1 cellular context compared by ENCODE assay signal in the genomic region with DNA sequence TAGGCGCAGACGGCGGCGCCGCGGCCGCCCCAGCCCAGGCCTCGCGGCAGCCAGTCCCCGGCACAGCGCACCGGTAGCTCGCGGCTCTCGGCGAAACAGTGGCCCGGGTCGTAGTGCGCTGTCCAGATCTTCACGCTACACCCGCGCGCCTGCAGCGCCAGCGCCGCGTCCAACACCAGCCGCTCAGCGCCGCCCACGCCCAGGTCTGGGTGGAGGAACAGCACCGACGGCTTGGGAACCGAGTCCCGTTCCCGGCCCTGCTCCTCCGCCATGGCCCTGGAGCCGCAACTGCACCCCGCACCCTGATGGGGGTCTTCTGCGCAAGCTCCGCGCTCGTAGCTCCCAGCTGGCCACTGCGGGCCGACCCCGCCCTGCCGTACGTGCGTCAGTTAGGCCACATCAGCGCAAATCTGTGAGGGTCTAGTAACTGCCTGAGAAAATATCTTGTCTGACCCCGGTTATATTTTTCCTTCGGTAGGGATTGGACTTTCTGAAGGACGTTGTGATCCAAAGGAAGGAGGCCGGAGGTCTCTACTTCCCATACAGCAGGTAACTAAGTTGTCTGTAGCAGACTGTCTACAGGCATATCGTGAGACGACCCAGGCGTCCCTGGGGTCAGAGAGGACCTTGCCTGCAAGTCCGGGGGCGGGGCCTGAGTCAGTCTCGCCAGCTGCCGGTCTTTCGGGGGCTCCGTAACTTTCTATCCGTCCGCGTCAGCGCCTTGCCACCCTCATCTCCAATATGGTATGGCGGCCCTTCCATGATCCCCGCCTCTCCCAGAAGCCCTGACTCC.
TF ChIP-seq lines count a peak whose summit lies in the region.

A gene with protein sequence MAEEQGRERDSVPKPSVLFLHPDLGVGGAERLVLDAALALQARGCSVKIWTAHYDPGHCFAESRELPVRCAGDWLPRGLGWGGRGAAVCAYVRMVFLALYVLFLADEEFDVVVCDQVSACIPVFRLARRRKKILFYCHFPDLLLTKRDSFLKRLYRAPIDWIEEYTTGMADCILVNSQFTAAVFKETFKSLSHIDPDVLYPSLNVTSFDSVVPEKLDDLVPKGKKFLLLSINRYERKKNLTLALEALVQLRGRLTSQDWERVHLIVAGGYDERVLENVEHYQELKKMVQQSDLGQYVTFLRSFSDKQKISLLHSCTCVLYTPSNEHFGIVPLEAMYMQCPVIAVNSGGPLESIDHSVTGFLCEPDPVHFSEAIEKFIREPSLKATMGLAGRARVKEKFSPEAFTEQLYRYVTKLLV (minus strand): TSS at position 320 of the 793 bp plus-strand sequence. CDS start 48 bp downstream, at position 272.
A gene (plus strand): TSS at position 660 of the 793 bp plus-strand sequence. CDS start 82 bp downstream, at position 742.

TF ChIP-seq in HepG2, 621 proteins besides CTCF, POLR2A, EP300 and RAD21 (continued from another document and continues in another):
- TF ChIP-seq, protein P1, sequence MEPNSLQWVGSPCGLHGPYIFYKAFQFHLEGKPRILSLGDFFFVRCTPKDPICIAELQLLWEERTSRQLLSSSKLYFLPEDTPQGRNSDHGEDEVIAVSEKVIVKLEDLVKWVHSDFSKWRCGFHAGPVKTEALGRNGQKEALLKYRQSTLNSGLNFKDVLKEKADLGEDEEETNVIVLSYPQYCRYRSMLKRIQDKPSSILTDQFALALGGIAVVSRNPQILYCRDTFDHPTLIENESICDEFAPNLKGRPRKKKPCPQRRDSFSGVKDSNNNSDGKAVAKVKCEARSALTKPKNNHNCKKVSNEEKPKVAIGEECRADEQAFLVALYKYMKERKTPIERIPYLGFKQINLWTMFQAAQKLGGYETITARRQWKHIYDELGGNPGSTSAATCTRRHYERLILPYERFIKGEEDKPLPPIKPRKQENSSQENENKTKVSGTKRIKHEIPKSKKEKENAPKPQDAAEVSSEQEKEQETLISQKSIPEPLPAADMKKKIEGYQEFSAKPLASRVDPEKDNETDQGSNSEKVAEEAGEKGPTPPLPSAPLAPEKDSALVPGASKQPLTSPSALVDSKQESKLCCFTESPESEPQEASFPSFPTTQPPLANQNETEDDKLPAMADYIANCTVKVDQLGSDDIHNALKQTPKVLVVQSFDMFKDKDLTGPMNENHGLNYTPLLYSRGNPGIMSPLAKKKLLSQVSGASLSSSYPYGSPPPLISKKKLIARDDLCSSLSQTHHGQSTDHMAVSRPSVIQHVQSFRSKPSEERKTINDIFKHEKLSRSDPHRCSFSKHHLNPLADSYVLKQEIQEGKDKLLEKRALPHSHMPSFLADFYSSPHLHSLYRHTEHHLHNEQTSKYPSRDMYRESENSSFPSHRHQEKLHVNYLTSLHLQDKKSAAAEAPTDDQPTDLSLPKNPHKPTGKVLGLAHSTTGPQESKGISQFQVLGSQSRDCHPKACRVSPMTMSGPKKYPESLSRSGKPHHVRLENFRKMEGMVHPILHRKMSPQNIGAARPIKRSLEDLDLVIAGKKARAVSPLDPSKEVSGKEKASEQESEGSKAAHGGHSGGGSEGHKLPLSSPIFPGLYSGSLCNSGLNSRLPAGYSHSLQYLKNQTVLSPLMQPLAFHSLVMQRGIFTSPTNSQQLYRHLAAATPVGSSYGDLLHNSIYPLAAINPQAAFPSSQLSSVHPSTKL (CRISPR knock-in tag; IDR thresholded peaks at IDR 0.05) = no peak
- TF ChIP-seq, protein P2, sequence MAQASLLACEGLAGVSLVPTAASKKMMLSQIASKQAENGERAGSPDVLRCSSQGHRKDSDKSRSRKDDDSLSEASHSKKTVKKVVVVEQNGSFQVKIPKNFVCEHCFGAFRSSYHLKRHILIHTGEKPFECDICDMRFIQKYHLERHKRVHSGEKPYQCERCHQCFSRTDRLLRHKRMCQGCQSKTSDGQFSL (CRISPR knock-in tag; IDR thresholded peaks at IDR 0.05) = no peak
- no peak for TF ChIP-seq MIER2 (CRISPR knock-in tag; IDR thresholded peaks at IDR 0.05)
- TF ChIP-seq ZNF572 (CRISPR knock-in tag; IDR thresholded peaks at IDR 0.05) = no peak
- no peak for TF ChIP-seq ZNF256 (CRISPR knock-in tag; conservative IDR thresholded peaks at IDR 0.05)
- TF ChIP-seq, protein P3, sequence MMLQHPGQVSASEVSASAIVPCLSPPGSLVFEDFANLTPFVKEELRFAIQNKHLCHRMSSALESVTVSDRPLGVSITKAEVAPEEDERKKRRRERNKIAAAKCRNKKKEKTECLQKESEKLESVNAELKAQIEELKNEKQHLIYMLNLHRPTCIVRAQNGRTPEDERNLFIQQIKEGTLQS (CRISPR knock-in tag; IDR thresholded peaks at IDR 0.05) = peak; percentile 2; the same call in 1 of the 2 replicates
- peak; percentile 67; the same call in 1 of the 2 replicates for TF ChIP-seq ATF1 (CRISPR knock-in tag; IDR thresholded peaks at IDR 0.05)
- TF ChIP-seq, protein P4, sequence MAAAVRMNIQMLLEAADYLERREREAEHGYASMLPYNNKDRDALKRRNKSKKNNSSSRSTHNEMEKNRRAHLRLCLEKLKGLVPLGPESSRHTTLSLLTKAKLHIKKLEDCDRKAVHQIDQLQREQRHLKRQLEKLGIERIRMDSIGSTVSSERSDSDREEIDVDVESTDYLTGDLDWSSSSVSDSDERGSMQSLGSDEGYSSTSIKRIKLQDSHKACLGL (CRISPR knock-in tag; IDR thresholded peaks at IDR 0.05) = peak; percentile 86
- TF ChIP-seq FOXC1 (CRISPR knock-in tag; IDR thresholded peaks at IDR 0.05; ENCODE audit: borderline replicate concordance) = peak; percentile 52; the same call in 1 of the 2 replicates
- no peak for TF ChIP-seq ZNF839 (CRISPR knock-in tag; IDR thresholded peaks at IDR 0.05; ENCODE audit: borderline replicate concordance)
- TF ChIP-seq ZSCAN31 (CRISPR knock-in tag; IDR thresholded peaks at IDR 0.05; ENCODE audit: low read depth) = peak; percentile 74
- no peak for TF ChIP-seq ZNF713 (CRISPR knock-in tag; IDR thresholded peaks at IDR 0.05)
- peak; percentile 30; the same call in 1 of the 2 replicates for TF ChIP-seq ZNF33A (CRISPR knock-in tag; IDR thresholded peaks at IDR 0.05; ENCODE audit: borderline replicate concordance)
- TF ChIP-seq ONECUT2 (CRISPR knock-in tag; IDR thresholded peaks at IDR 0.05) = no peak
- peak; percentile 72 for TF ChIP-seq PHF20 (CRISPR knock-in tag; IDR thresholded peaks at IDR 0.05)
- no peak for TF ChIP-seq JUN (CRISPR knock-in tag; IDR thresholded peaks at IDR 0.05)
- TF ChIP-seq ZNF549 (CRISPR knock-in tag; IDR thresholded peaks at IDR 0.05) = no peak
- TF ChIP-seq, protein P5, sequence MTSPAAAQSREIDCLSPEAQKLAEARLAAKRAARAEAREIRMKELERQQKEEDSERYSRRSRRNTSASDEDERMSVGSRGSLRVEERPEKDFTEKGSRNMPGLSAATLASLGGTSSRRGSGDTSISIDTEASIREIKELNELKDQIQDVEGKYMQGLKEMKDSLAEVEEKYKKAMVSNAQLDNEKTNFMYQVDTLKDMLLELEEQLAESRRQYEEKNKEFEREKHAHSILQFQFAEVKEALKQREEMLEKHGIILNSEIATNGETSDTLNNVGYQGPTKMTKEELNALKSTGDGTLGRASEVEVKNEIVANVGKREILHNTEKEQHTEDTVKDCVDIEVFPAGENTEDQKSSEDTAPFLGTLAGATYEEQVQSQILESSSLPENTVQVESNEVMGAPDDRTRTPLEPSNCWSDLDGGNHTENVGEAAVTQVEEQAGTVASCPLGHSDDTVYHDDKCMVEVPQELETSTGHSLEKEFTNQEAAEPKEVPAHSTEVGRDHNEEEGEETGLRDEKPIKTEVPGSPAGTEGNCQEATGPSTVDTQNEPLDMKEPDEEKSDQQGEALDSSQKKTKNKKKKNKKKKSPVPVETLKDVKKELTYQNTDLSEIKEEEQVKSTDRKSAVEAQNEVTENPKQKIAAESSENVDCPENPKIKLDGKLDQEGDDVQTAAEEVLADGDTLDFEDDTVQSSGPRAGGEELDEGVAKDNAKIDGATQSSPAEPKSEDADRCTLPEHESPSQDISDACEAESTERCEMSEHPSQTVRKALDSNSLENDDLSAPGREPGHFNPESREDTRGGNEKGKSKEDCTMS (CRISPR knock-in tag; conservative IDR thresholded peaks at IDR 0.05) = no peak
- TF ChIP-seq ZBTB38 (CRISPR knock-in tag; IDR thresholded peaks at IDR 0.05) = peak; percentile 63; the same call in 1 of the 2 replicates
- no peak for TF ChIP-seq ZFP41 (CRISPR knock-in tag; IDR thresholded peaks at IDR 0.05; ENCODE audit: borderline replicate concordance)
- TF ChIP-seq, protein P6, sequence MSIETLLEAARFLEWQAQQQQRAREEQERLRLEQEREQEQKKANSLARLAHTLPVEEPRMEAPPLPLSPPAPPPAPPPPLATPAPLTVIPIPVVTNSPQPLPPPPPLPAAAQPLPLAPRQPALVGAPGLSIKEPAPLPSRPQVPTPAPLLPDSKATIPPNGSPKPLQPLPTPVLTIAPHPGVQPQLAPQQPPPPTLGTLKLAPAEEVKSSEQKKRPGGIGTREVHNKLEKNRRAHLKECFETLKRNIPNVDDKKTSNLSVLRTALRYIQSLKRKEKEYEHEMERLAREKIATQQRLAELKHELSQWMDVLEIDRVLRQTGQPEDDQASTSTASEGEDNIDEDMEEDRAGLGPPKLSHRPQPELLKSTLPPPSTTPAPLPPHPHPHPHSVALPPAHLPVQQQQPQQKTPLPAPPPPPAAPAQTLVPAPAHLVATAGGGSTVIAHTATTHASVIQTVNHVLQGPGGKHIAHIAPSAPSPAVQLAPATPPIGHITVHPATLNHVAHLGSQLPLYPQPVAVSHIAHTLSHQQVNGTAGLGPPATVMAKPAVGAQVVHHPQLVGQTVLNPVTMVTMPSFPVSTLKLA (IDR thresholded peaks at IDR 0.05) = no peak
- TF ChIP-seq RFX3 (CRISPR knock-in tag; IDR thresholded peaks at IDR 0.05) = no peak
- 0 out of 2 replicates have a peak, but pooled peaks have one; percentile 37 for TF ChIP-seq SMYD3 (CRISPR knock-in tag; IDR thresholded peaks at IDR 0.05)
- TF ChIP-seq ZNF562 (CRISPR knock-in tag; IDR thresholded peaks at IDR 0.05; ENCODE audit: borderline replicate concordance) = no peak
- no peak for TF ChIP-seq ZNF598 (CRISPR knock-in tag; IDR thresholded peaks at IDR 0.05; ENCODE audit: borderline replicate concordance)
- TF ChIP-seq ISL2 (CRISPR knock-in tag; IDR thresholded peaks at IDR 0.05) = peak; percentile 8; the same call in 1 of the 2 replicates
- no peak for TF ChIP-seq FOXP1 (IDR thresholded peaks at IDR 0.05)
- TF ChIP-seq FOXP1 (CRISPR knock-in tag; IDR thresholded peaks at IDR 0.05) = no peak
- peak; percentile 90 for TF ChIP-seq ZNF451 (CRISPR knock-in tag; IDR thresholded peaks at IDR 0.05)
- TF ChIP-seq ZBTB7B (CRISPR knock-in tag; IDR thresholded peaks at IDR 0.05) = peak; percentile 50
- no peak for TF ChIP-seq FOXM1 (CRISPR knock-in tag; IDR thresholded peaks at IDR 0.05)
- no peak for TF ChIP-seq HOXA9 (CRISPR knock-in tag; IDR thresholded peaks at IDR 0.05; ENCODE audit: borderline replicate concordance)
- TF ChIP-seq, protein P7, sequence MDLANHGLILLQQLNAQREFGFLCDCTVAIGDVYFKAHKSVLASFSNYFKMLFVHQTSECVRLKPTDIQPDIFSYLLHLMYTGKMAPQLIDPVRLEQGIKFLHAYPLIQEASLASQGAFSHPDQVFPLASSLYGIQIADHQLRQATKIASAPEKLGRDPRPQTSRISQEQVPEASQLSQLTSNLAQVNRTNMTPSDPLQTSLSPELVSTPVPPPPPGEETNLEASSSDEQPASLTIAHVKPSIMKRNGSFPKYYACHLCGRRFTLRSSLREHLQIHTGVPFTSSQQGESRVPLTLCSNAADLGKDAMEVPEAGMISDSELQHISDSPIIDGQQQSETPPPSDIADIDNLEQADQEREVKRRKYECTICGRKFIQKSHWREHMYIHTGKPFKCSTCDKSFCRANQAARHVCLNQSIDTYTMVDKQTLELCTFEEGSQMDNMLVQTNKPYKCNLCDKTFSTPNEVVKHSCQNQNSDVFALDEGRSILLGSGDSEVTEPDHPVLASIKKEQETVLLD (CRISPR knock-in tag; IDR thresholded peaks at IDR 0.05; ENCODE audit: low read depth) = no peak
- TF ChIP-seq ZNF331 (CRISPR knock-in tag; IDR thresholded peaks at IDR 0.05) = no peak
- TF ChIP-seq, protein P8, sequence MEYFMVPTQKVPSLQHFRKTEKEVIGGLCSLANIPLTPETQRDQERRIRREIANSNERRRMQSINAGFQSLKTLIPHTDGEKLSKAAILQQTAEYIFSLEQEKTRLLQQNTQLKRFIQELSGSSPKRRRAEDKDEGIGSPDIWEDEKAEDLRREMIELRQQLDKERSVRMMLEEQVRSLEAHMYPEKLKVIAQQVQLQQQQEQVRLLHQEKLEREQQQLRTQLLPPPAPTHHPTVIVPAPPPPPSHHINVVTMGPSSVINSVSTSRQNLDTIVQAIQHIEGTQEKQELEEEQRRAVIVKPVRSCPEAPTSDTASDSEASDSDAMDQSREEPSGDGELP (IDR thresholded peaks at IDR 0.05; ENCODE audit: borderline replicate concordance, low read depth) = peak; percentile 95
- TF ChIP-seq, protein P9, sequence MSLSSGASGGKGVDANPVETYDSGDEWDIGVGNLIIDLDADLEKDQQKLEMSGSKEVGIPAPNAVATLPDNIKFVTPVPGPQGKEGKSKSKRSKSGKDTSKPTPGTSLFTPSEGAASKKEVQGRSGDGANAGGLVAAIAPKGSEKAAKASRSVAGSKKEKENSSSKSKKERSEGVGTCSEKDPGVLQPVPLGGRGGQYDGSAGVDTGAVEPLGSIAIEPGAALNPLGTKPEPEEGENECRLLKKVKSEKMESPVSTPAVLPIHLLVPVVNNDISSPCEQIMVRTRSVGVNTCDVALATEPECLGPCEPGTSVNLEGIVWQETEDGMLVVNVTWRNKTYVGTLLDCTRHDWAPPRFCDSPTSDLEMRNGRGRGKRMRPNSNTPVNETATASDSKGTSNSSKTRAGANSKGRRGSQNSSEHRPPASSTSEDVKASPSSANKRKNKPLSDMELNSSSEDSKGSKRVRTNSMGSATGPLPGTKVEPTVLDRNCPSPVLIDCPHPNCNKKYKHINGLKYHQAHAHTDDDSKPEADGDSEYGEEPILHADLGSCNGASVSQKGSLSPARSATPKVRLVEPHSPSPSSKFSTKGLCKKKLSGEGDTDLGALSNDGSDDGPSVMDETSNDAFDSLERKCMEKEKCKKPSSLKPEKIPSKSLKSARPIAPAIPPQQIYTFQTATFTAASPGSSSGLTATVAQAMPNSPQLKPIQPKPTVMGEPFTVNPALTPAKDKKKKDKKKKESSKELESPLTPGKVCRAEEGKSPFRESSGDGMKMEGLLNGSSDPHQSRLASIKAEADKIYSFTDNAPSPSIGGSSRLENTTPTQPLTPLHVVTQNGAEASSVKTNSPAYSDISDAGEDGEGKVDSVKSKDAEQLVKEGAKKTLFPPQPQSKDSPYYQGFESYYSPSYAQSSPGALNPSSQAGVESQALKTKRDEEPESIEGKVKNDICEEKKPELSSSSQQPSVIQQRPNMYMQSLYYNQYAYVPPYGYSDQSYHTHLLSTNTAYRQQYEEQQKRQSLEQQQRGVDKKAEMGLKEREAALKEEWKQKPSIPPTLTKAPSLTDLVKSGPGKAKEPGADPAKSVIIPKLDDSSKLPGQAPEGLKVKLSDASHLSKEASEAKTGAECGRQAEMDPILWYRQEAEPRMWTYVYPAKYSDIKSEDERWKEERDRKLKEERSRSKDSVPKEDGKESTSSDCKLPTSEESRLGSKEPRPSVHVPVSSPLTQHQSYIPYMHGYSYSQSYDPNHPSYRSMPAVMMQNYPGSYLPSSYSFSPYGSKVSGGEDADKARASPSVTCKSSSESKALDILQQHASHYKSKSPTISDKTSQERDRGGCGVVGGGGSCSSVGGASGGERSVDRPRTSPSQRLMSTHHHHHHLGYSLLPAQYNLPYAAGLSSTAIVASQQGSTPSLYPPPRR (CRISPR knock-in tag; IDR thresholded peaks at IDR 0.05; ENCODE audit: borderline replicate concordance) = 0 out of 2 replicates have a peak, but pooled peaks have one; percentile 12
- TF ChIP-seq ZNF138 (CRISPR knock-in tag; IDR thresholded peaks at IDR 0.05; ENCODE audit: low read depth) = no peak; the same call in none of the 2 replicates
